In genomic region chr6:71902261-71902660, GRCh38 we compare ENCODE assay signal across 18 cellular contexts. TPM values are rescaled to one million over a fixed set of nuclear protein-coding genes. Genes with fewer than 3 reads are reported as not detected.
DNase-seq lines count a peak whose midpoint lies in the region; ATAC-seq and TF ChIP-seq lines count a peak whose summit lies in the region.
"Had no signal": no experiment of that assay in that cellular context is flagged by ENCODE, and none has a peak within 500 bp of the region (broad histone marks: within the 10 kb centered on the region; RNA-seq: fewer than 3 reads in every experiment).

No MANE protein-coding gene starts in this region.

- no peak for TF ChIP-seq CTCF in Calu3 (IDR thresholded peaks at IDR 0.05; ENCODE audit: unreplicated experiment)

- H3K27ac ChIP-seq in caudate nucleus (ENCODE audit: low read depth, low read length): no peak overlapping the region
- H3K27ac ChIP-seq: upper lobe of left lung had no signal

- ATAC-seq in GM18498 (IDR thresholded peaks at IDR 0.05; ENCODE audit: unreplicated experiment): peak; percentile 72
- peak; percentile 84 for ATAC-seq in GM19438 (IDR thresholded peaks at IDR 0.05; ENCODE audit: low read depth, unreplicated experiment)
- ATAC-seq in HG02759 (IDR thresholded peaks at IDR 0.05; ENCODE audit: unreplicated experiment): peak; percentile 91
- peak; percentile 93 for ATAC-seq in HG03442 (IDR thresholded peaks at IDR 0.05; ENCODE audit: unreplicated experiment)
- ATAC-seq: activated CD4-positive, CD25-positive, alpha-beta regulatory T cell treated with anti-CD3 and anti-CD28 coated beads, Interleukin-2, amount 50 U/mL, for 24 hours; activated T-cell treated with anti-CD3 and anti-CD28 coated beads, Interleukin-2, amount 50 U/mL, for 4 hours; HCT116; Panc1 had no signal

- intact Hi-C loops in Calu3 (cut with micrococcal nuclease; ENCODE audit: unreplicated experiment): no loop called here

- H3K4me1 Mint-ChIP-seq in Calu3 (ENCODE audit: low read depth, unreplicated experiment): no peaks in the 10 kb centered on the region
- H3K4me1 Mint-ChIP-seq: IgD-negative memory B cell had no signal

- no peak overlapping the region for H3K27ac Mint-ChIP-seq in Calu3 (ENCODE audit: unreplicated experiment)
- H3K27ac Mint-ChIP-seq: IgD-negative memory B cell had no signal

- DNase-seq in retina: no peak
- no peak for DNase-seq in NCI-H1436 (lab: John Stamatoyannopoulos, UW)
- DNase-seq in Calu3: no peak
- DNase-seq in caudate nucleus (lab: John Stamatoyannopoulos, UW): no peak
- DNase-seq: ACHN; activated T-cell treated with anti-CD3 and anti-CD28 coated beads, Interleukin-2, amount 50 U/mL, for 4 hours; anterior cingulate cortex; NCI-H510A treated with DMSO at 0.1 percent for 48 hours; T-helper 1 cell; upper lobe of left lung had no signal

- H3K36me3 Mint-ChIP-seq in Calu3 (ENCODE audit: insufficient read depth, unreplicated experiment): no peaks in the 10 kb centered on the region

- CTCF ChIA-PET in Calu3 (lab: Charles Lee): no interaction called here

- H3K27me3 Mint-ChIP-seq in Calu3 (ENCODE audit: unreplicated experiment): no peaks in the 10 kb centered on the region
- H3K27me3 Mint-ChIP-seq: IgD-negative memory B cell had no signal

- no peak overlapping the region for H3K4me3 Mint-ChIP-seq in Calu3 (ENCODE audit: low read depth, unreplicated experiment)
- H3K4me3 Mint-ChIP-seq: activated T-cell treated with anti-CD3 and anti-CD28 coated beads, Interleukin-2, amount 50 U/mL, for 4 hours; IgD-negative memory B cell had no signal

- H3K9me3 Mint-ChIP-seq in Calu3 (ENCODE audit: low read depth, unreplicated experiment): no peaks in the 10 kb centered on the region
- H3K9me3 Mint-ChIP-seq: activated T-cell treated with anti-CD3 and anti-CD28 coated beads, Interleukin-2, amount 50 U/mL, for 4 hours had no signal

- no TSS peak for BruUV-seq in Calu3 (replicated peaks; lab: Mats Ljungman, UMichigan)

RNA-seq across cellular contexts. Expression of gene RIMS1, which starts 15.9 kb away (rescaled TPM):
- 0.57 and 1.4 TPM in 2 replicates for total RNA-seq in Calu3 (2022)
- total RNA-seq: activated T-cell treated with anti-CD3 and anti-CD28 coated beads, Interleukin-2, amount 50 U/mL, for 4 hours had no signal
